In genomic region chr17:35390663-35391062, GRCh38 we compare ENCODE assay signal across 1 cellular context.
A peak's percentile ranks its signal among the peaks of the same experiment; 100 is the strongest.
TF ChIP-seq lines count a peak whose summit lies in the region.

No MANE protein-coding gene starts in this region.

TF ChIP-seq in IMR-90, 13 proteins besides CTCF, POLR2A, EP300 and RAD21 (continued from another document):
- TF ChIP-seq USF2 (IDR thresholded peaks at IDR 0.05; ENCODE audit: low read depth, low read length) = no peak
- TF ChIP-seq FOS (IDR thresholded peaks at IDR 0.05; ENCODE audit: low read depth, low read length) = no peak
- no peak for TF ChIP-seq BHLHE40 (IDR thresholded peaks at IDR 0.05; ENCODE audit: low read depth, low read length)
- peak; percentile 89 for TF ChIP-seq CEBPB (IDR thresholded peaks at IDR 0.05; ENCODE audit: low read depth, low read length)
- TF ChIP-seq MAFK (IDR thresholded peaks at IDR 0.05; ENCODE audit: low read depth, low read length) = no peak
